Comparison of ENCODE assay signal across 1 cellular context in the genomic region with DNA sequence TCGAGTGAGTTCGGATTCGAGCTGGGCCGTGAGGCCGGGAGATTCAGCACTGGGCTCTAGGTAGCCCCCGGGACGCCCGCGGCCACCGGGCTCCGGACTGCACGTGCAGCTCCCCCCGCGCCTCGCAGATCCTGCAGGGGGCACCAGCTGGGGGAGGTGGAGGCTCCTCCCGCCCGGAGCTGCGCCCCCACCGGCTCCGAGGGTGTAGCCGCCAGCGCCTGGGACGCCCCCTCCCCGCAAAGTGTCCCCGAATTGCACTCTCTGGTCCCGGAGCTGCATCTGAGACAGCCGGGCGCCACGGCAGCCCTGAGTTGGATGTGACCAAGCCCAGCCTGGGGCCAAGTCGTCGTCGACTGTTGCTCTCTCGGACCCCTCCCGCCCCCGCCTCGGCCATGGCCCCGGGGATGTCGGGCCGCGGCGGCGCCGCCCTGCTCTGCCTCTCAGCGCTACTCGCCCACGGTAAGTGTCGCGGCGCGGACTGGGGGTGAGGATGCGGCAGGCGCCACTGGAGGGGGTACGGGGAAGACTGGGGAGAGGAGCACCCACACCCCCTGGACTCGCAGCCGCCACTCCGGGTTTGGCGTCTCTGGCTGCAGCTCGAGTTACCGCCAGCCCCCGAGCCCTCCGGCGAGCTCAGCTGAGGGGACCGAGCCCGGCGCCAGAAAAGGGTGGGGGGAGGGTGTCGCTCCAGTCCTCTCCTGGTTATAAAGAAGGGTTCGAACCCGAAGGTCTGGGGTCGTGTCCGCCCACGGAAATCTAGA.
TF ChIP-seq lines count a peak whose summit lies in the region.

No MANE protein-coding gene starts in this region.

TF ChIP-seq in H1, 55 proteins besides CTCF, POLR2A, EP300 and RAD21 (continued from another document):
- TF ChIP-seq, protein P1, sequence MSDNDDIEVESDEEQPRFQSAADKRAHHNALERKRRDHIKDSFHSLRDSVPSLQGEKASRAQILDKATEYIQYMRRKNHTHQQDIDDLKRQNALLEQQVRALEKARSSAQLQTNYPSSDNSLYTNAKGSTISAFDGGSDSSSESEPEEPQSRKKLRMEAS (IDR thresholded peaks at IDR 0.05): peak; percentile 10
- TF ChIP-seq HDAC6 (IDR thresholded peaks at IDR 0.05; ENCODE audit: low read depth, low read length) (no peak), KDM4A (IDR thresholded peaks at IDR 0.05; ENCODE audit: low read depth, low read length, severe bottlenecking) (peak; percentile 50), SAP30 (IDR thresholded peaks at IDR 0.05; ENCODE audit: insufficient read depth, insufficient replicate concordance, low read length) (no peak), TCF12 (IDR thresholded peaks at IDR 0.05; ENCODE audit: low read depth, low read length) (no peak), EGR1 (IDR thresholded peaks at IDR 0.05; ENCODE audit: borderline replicate concordance, low read depth, low read length) (no peak), SUZ12 (IDR thresholded peaks at IDR 0.05; ENCODE audit: low read length) (peak; percentile 74; the same call in 1 of the 2 replicates), CHD1 (IDR thresholded peaks at IDR 0.05; ENCODE audit: low read depth, low read length) (no peak), NANOG (IDR thresholded peaks at IDR 0.05; ENCODE audit: insufficient read depth, low read depth, low read length, poor library complexity, severe bottlenecking) (no peak), SP1 (IDR thresholded peaks at IDR 0.05; ENCODE audit: low read depth, low read length) (no peak), TAF1 (IDR thresholded peaks at IDR 0.05; ENCODE audit: low read depth, low read length) (no peak), GTF2F1 (IDR thresholded peaks at IDR 0.05; ENCODE audit: borderline replicate concordance, low read depth, low read length) (no peak), SIX5 (IDR thresholded peaks at IDR 0.05; ENCODE audit: low read depth, low read length) (no peak), EZH2 (IDR thresholded peaks at IDR 0.05; ENCODE audit: low read depth, low read length, severe bottlenecking) (peak; percentile 79), RNF2 (IDR thresholded peaks at IDR 0.05; ENCODE audit: borderline replicate concordance, low read depth, low read length, missing control alignments, poor library complexity, severe bottlenecking) (peak; percentile 78)
- TF ChIP-seq, protein P2, sequence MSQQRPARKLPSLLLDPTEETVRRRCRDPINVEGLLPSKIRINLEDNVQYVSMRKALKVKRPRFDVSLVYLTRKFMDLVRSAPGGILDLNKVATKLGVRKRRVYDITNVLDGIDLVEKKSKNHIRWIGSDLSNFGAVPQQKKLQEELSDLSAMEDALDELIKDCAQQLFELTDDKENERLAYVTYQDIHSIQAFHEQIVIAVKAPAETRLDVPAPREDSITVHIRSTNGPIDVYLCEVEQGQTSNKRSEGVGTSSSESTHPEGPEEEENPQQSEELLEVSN (IDR thresholded peaks at IDR 0.05): 0 out of 2 replicates have a peak, but pooled peaks have one; percentile 55
